9 cellular contexts compared by ENCODE assay signal in genomic region chr11:13339196-13340153, GRCh38.
DNase-seq lines count a peak whose midpoint lies in the region; ATAC-seq and TF ChIP-seq lines count a peak whose summit lies in the region.
"Had no signal": no experiment of that assay in that cellular context is flagged by ENCODE, and none has a peak within 500 bp of the region (broad histone marks: within the 10 kb centered on the region; RNA-seq: fewer than 3 reads in every experiment).

No MANE protein-coding gene starts in this region.

- H3K9me3 ChIP-seq in PC-3 (ENCODE audit: low read length), result no peaks in the 10 kb centered on the region

- TF ChIP-seq CTCF in GM12864 (IDR thresholded peaks at IDR 0.05; ENCODE audit: low read depth, low read length, missing control alignments) (no peak), PC-3 (conservative IDR thresholded peaks at IDR 0.05; ENCODE audit: low read depth, low read length) (no peak)

- H3K27me3 Mint-ChIP-seq in central memory CD8-positive, alpha-beta T cell, result no peaks in the 10 kb centered on the region
- H3K27me3 Mint-ChIP-seq in naive thymus-derived CD8-positive, alpha-beta T cell, result no peaks in the 10 kb centered on the region
- H3K27me3 Mint-ChIP-seq in stimulated activated naive B cell treated with anti-CD40 and anti-IgM and Interleukin-4, amounts not matched to agents 10 μg/mL and 1 μg/mL and 100 μg/mL, for 72 hours, result no peaks in the 10 kb centered on the region

- BruUV-seq in PC-3 (replicated peaks; lab: Mats Ljungman, UMichigan), result no TSS peak

- H3K36me3 ChIP-seq in PC-3 (ENCODE audit: low read depth, low read length), result no peaks in the 10 kb centered on the region

- CTCF ChIA-PET in PC-3 (lab: Charles Lee), result interaction anchor here (0.5 to 1.8 kb wide), 3 partner anchors 84 to 129 kb away, joined by 3 to 11 read pairs (median 3); no protein-coding TSS in a partner anchor

- peaks cover 70% of the 10 kb centered on the region for H3K4me1 Mint-ChIP-seq in central memory CD8-positive, alpha-beta T cell
- peaks cover 29 to 73% (median 69%) of the 10 kb centered on the region in 4 donors for H3K4me1 Mint-ChIP-seq in naive thymus-derived CD8-positive, alpha-beta T cell
- peaks cover 39 to 66% of the 10 kb centered on the region in 2 donors for H3K4me1 Mint-ChIP-seq in stimulated activated naive B cell treated with anti-CD40 and anti-IgM and Interleukin-4, amounts not matched to agents 10 μg/mL and 1 μg/mL and 100 μg/mL, for 72 hours

- H3K27me3 ChIP-seq in PC-3 (ENCODE audit: low read length), result no peaks in the 10 kb centered on the region

- H3K27ac ChIP-seq in PC-3 (ENCODE audit: low read length), result peak overlapping the region; percentile 91
- H3K27ac ChIP-seq: SK-N-MC had no signal

- no peaks in the 10 kb centered on the region for H3K9me3 Mint-ChIP-seq in central memory CD8-positive, alpha-beta T cell
- no peaks in the 10 kb centered on the region for H3K9me3 Mint-ChIP-seq in naive thymus-derived CD8-positive, alpha-beta T cell
- H3K9me3 Mint-ChIP-seq in stimulated activated naive B cell treated with anti-CD40 and anti-IgM and Interleukin-4, amounts not matched to agents 10 μg/mL and 1 μg/mL and 100 μg/mL, for 72 hours, result no peaks in the 10 kb centered on the region

- H2AFZ ChIP-seq in PC-3 (ENCODE audit: low read length), result peak overlapping the region; percentile 54

- peak overlapping the region; percentile 74 for H3K4me2 ChIP-seq in PC-3 (ENCODE audit: low read length)

- peak; percentile 50 for DNase-seq in GM12864 (ENCODE audit: low read depth)
- peak; percentile 75 for DNase-seq in PC-3
- DNase-seq in central memory CD8-positive, alpha-beta T cell (ENCODE audit: low spot score in 2 of 2), result no peak
- DNase-seq in naive thymus-derived CD8-positive, alpha-beta T cell, result peak in 4 of 10 donors; percentile 12 to 40 (median 27)
- no peak for DNase-seq in SK-N-DZ (ENCODE audit: low spot score)
- no peak for DNase-seq in hippocampal formation (lab: John Stamatoyannopoulos, UW)
- no peak for DNase-seq in stimulated activated naive B cell treated with anti-CD40 and anti-IgM and Interleukin-4, amounts not matched to agents 10 μg/mL and 1 μg/mL and 100 μg/mL, for 72 hours

- H3K4me1 ChIP-seq in PC-3 (ENCODE audit: insufficient read depth, low read length), result peaks cover 52% of the 10 kb centered on the region

- ATAC-seq in PC-3, result peak; percentile 72
- ATAC-seq in central memory CD8-positive, alpha-beta T cell (replicated peaks; ENCODE audit: extremely low read depth, poor library complexity, severe bottlenecking), result peak; percentile 68
- peak; percentile 27 to 54 for ATAC-seq in naive thymus-derived CD8-positive, alpha-beta T cell
- no peak for ATAC-seq in HG03039 (IDR thresholded peaks at IDR 0.05; ENCODE audit: unreplicated experiment)
- ATAC-seq in stimulated activated naive B cell treated with anti-CD40 and anti-IgM and Interleukin-4, amounts not matched to agents 10 μg/mL and 1 μg/mL and 100 μg/mL, for 72 hours (replicated peaks), result no peak

- no peaks in the 10 kb centered on the region for H3K9me2 ChIP-seq in PC-3 (replicated peaks; ENCODE audit: low read length)

- intact Hi-C loops in PC-3 (cut with micrococcal nuclease), result loop anchor here (2.0 to 10.0 kb wide), 3 partner anchors 79 to 375 kb away; no protein-coding TSS in a partner anchor

- POLR2A ChIA-PET in PC-3 (lab: Charles Lee; ENCODE audit: unreplicated experiment), result no interaction called here
- POLR2A ChIA-PET in naive thymus-derived CD8-positive, alpha-beta T cell (lab: Charles Lee), result interaction anchor here (1.3 kb wide), 1 partner anchor 61 kb away, joined by 4 read pairs; no protein-coding TSS in a partner anchor

- H3K4me3 Mint-ChIP-seq in central memory CD8-positive, alpha-beta T cell, result peak overlapping the region; percentile 4
- H3K4me3 Mint-ChIP-seq in naive thymus-derived CD8-positive, alpha-beta T cell, result peak overlapping the region in 7 of 10 donors; percentile 5 to 65 (median 52)
- no peak overlapping the region for H3K4me3 Mint-ChIP-seq in stimulated activated naive B cell treated with anti-CD40 and anti-IgM and Interleukin-4, amounts not matched to agents 10 μg/mL and 1 μg/mL and 100 μg/mL, for 72 hours

- peaks cover 6% of the 10 kb centered on the region for H3K36me3 Mint-ChIP-seq in central memory CD8-positive, alpha-beta T cell (ENCODE audit: insufficient read depth)
- H3K36me3 Mint-ChIP-seq in naive thymus-derived CD8-positive, alpha-beta T cell, result peaks cover 0 to 9% (median 0%) of the 10 kb centered on the region in 3 donors
- peaks cover 0 to 14% of the 10 kb centered on the region in 2 donors for H3K36me3 Mint-ChIP-seq in stimulated activated naive B cell treated with anti-CD40 and anti-IgM and Interleukin-4, amounts not matched to agents 10 μg/mL and 1 μg/mL and 100 μg/mL, for 72 hours

- no peaks in the 10 kb centered on the region for H3K79me2 ChIP-seq in PC-3 (ENCODE audit: low read length)

- H3K27ac Mint-ChIP-seq in central memory CD8-positive, alpha-beta T cell (ENCODE audit: low read depth), result peak overlapping the region; percentile 85
- H3K27ac Mint-ChIP-seq in naive thymus-derived CD8-positive, alpha-beta T cell, result peak overlapping the region; percentile 11 to 91 (median 78)
- no peak overlapping the region for H3K27ac Mint-ChIP-seq in stimulated activated naive B cell treated with anti-CD40 and anti-IgM and Interleukin-4, amounts not matched to agents 10 μg/mL and 1 μg/mL and 100 μg/mL, for 72 hours

- no peaks in the 10 kb centered on the region for H4K20me1 ChIP-seq in PC-3 (ENCODE audit: low read length)

- H3K9ac ChIP-seq in PC-3 (ENCODE audit: low read length), result peak overlapping the region; percentile 65

- H3F3A ChIP-seq in PC-3 (ENCODE audit: low read length, unreplicated experiment), result no peaks in the 10 kb centered on the region

- H3K4me3 ChIP-seq in GM12864 (ENCODE audit: low read depth, low read length) (no peak overlapping the region), PC-3 (ENCODE audit: low read length) (peak overlapping the region; percentile 55)
- H3K4me3 ChIP-seq: SK-N-MC had no signal

Comparison
In these comparisons a context has a peak if more than half of its experiments do, and no peak if none do; other contexts are left out.
1. DNase-seq: peak in GM12864 (single experiment) and PC-3 (single experiment); none in central memory CD8-positive, alpha-beta T cell (0 of 2), SK-N-DZ (single experiment), hippocampal formation (0 of 2) and stimulated activated naive B cell treated with anti-CD40 and anti-IgM and Interleukin-4, amounts not matched to agents 10 μg/mL and 1 μg/mL and 100 μg/mL, for 72 hours (single experiment).
2. ATAC-seq: peak in PC-3 (single experiment), central memory CD8-positive, alpha-beta T cell (single experiment) and naive thymus-derived CD8-positive, alpha-beta T cell (2 of 2); none in HG03039 (single experiment) and stimulated activated naive B cell treated with anti-CD40 and anti-IgM and Interleukin-4, amounts not matched to agents 10 μg/mL and 1 μg/mL and 100 μg/mL, for 72 hours (0 of 2).
3. H3K4me3 Mint-ChIP-seq: peak in central memory CD8-positive, alpha-beta T cell (single experiment) and naive thymus-derived CD8-positive, alpha-beta T cell (7 of 10); none in stimulated activated naive B cell treated with anti-CD40 and anti-IgM and Interleukin-4, amounts not matched to agents 10 μg/mL and 1 μg/mL and 100 μg/mL, for 72 hours (0 of 2).